18 cellular contexts compared by ENCODE assay signal in genomic region chr10:132590094-132590751, GRCh38. TPM values are rescaled to one million over a fixed set of nuclear protein-coding genes. Genes with fewer than 3 reads are reported as not detected.
DNase-seq lines count a peak whose midpoint lies in the region; ATAC-seq, FAIRE-seq and TF ChIP-seq lines count a peak whose summit lies in the region.
"Had no signal": no experiment of that assay in that cellular context is flagged by ENCODE, and none has a peak within 500 bp of the region (broad histone marks: within the 10 kb centered on the region; RNA-seq: fewer than 3 reads in every experiment).

No MANE protein-coding gene starts in this region.

- no peaks in the 10 kb centered on the region for H3K9me3 ChIP-seq in A549
- no peaks in the 10 kb centered on the region; the same call in 1 of the 2 replicates for H3K9me3 ChIP-seq in IMR-90 (ENCODE audit: control insufficient read depth, insufficient read depth, low read length)
- peaks cover 0 to 2% of the 10 kb centered on the region in 2 donors for H3K9me3 ChIP-seq in esophagus (ENCODE audit: control insufficient read depth in 2 of 2, insufficient read depth in 1 of 2, low read depth in 1 of 2, low read length in 1 of 2)
- H3K9me3 ChIP-seq in prostate gland = no peaks in the 10 kb centered on the region
- H3K9me3 ChIP-seq: MG63, neutrophil, SJCRH30 had no signal

- no peak overlapping the region for H4K8ac ChIP-seq in IMR-90 (ENCODE audit: low read depth in 2 of 2, low read length in 2 of 2)

- TF ChIP-seq CTCF in A549 (IDR thresholded peaks at IDR 0.05) = no peak
- no peak for TF ChIP-seq CTCF in IMR-90 (conservative IDR thresholded peaks at IDR 0.05; ENCODE audit: low read depth, low read length)
- no peak for TF ChIP-seq CTCF in prostate gland (IDR thresholded peaks at IDR 0.05)

- H3K4me2 ChIP-seq in A549 (peak overlapping the region; percentile 74), IMR-90 (ENCODE audit: low read depth, low read length) (no peak overlapping the region)

- H4K20me1 ChIP-seq in IMR-90 (ENCODE audit: insufficient read depth, low read length) = peaks cover 96% of the 10 kb centered on the region

- H3K27ac ChIP-seq in A549 (peak overlapping the region in 1 of 2 experiments; percentile 63; a peak in 3 of 6 replicates), IMR-90 (ENCODE audit: insufficient read depth, low read length) (no peak overlapping the region), esophagus (ENCODE audit: low read depth in 2 of 2, low read length in 1 of 2) (peak overlapping the region; percentile 52 to 63), prostate gland (peak overlapping the region; percentile 56 to 84)
- H3K27ac ChIP-seq: SJCRH30 had no signal

- no peak overlapping the region for H3K56ac ChIP-seq in IMR-90 (ENCODE audit: extremely low read depth, insufficient read depth, low read length)

- no peak overlapping the region for H3K4me3 ChIP-seq in A549
- no peak overlapping the region for H3K4me3 ChIP-seq in IMR-90 (ENCODE audit: insufficient read depth, low read depth, low read length)
- H3K4me3 ChIP-seq in esophagus (ENCODE audit: low read depth in 1 of 2, low read length in 2 of 2) = no peak overlapping the region
- H3K4me3 ChIP-seq in prostate gland = no peak overlapping the region
- H3K4me3 ChIP-seq: dorsolateral prefrontal cortex, MG63, SJCRH30 had no signal

- peaks cover 30% of the 10 kb centered on the region for H3K9me1 ChIP-seq in IMR-90 (ENCODE audit: insufficient read depth, low read length)

- TF ChIP-seq EP300 in A549 (IDR thresholded peaks at IDR 0.05) = no peak

- no peak overlapping the region for H2BK20ac ChIP-seq in IMR-90 (ENCODE audit: low read depth, low read length)

- H3K27me3 ChIP-seq in IMR-90 (ENCODE audit: control insufficient read depth, insufficient read depth, low read length) = peaks cover 6% of the 10 kb centered on the region; the same call in 1 of the 2 replicates
- no peaks in the 10 kb centered on the region for H3K27me3 ChIP-seq in esophagus (ENCODE audit: control insufficient read depth in 1 of 2, insufficient read depth in 2 of 2, low read length in 2 of 2)
- no peaks in the 10 kb centered on the region for H3K27me3 ChIP-seq in prostate gland (replicated peaks; ENCODE audit: insufficient read depth)
- H3K27me3 ChIP-seq: dorsolateral prefrontal cortex, MG63, neutrophil, SJCRH30 had no signal

- TF ChIP-seq RAD21 in A549 (conservative IDR thresholded peaks at IDR 0.05 in 1 of 2, IDR thresholded peaks at IDR 0.05 in 1 of 2) (no peak), IMR-90 (IDR thresholded peaks at IDR 0.05; ENCODE audit: low read length) (no peak)

- peak overlapping the region; percentile 29 for H2AK9ac ChIP-seq in IMR-90 (replicated peaks; ENCODE audit: low read depth, low read length, poor library complexity)

- H3K36me3 ChIP-seq in IMR-90 (ENCODE audit: control insufficient read depth, insufficient read depth, low read length) (no peaks in the 10 kb centered on the region), esophagus (ENCODE audit: control insufficient read depth in 2 of 2, insufficient read depth in 2 of 2, low read length in 1 of 2) (peaks cover 0 to 2% of the 10 kb centered on the region in 2 donors), prostate gland (no peaks in the 10 kb centered on the region)
- H3K36me3 ChIP-seq: MG63, neutrophil, SJCRH30 had no signal

- H3K9ac ChIP-seq in IMR-90 (ENCODE audit: low read depth, low read length) = no peak overlapping the region

- no peak for TF ChIP-seq POLR2A in A549 (IDR thresholded peaks at IDR 0.05; ENCODE audit: low read length)
- no peak for TF ChIP-seq POLR2A in IMR-90 (IDR thresholded peaks at IDR 0.05; ENCODE audit: low read depth, low read length)
- TF ChIP-seq POLR2A in prostate gland (IDR thresholded peaks at IDR 0.05) = no peak

- peaks cover 33 to 81% of the 10 kb centered on the region in 2 experiments for H3K79me1 ChIP-seq in IMR-90 (ENCODE audit: low read depth in 1 of 2, low read length in 2 of 2)

- in situ Hi-C loops in IMR-90 (cut with MboI; ENCODE audit: low sequenced_read_pairs) = no loop called here

- no peak overlapping the region for H3K18ac ChIP-seq in IMR-90 (ENCODE audit: low read depth, low read length)

- H3K4ac ChIP-seq in IMR-90 (ENCODE audit: low read depth, low read length) = no peak overlapping the region

- 92% methylated on average over 31 of the region's 33 CpGs for WGBS in A549 (ENCODE audit: missing lambda C conversion rate)
- WGBS in IMR-90 (ENCODE audit: extremely low coverage in 2 of 2, insufficient read length in 1 of 2), 2 experiments = 95% methylated on average over 22 of the region's 33 CpGs; no CpG with 5 or more reads in 1 of the 2 experiments
- WGBS in esophagus, 2 donors = 95% methylated on average over 33 of the region's 33 CpGs
- 97% methylated on average over 33 of the region's 33 CpGs for WGBS in prostate gland

- no TSS peak for BruUV-seq in IMR-90 (replicated peaks; lab: Mats Ljungman, UMichigan)

- H2AFZ ChIP-seq in IMR-90 (replicated peaks; ENCODE audit: low read length, poor library complexity) = no peak overlapping the region

- H3K4me1 ChIP-seq in A549 (peaks cover 27% of the 10 kb centered on the region), IMR-90 (ENCODE audit: control insufficient read depth, insufficient read depth, low read length) (peaks cover 10% of the 10 kb centered on the region), esophagus (ENCODE audit: control insufficient read depth in 2 of 2, insufficient read depth in 2 of 2, low read length in 1 of 2) (peaks cover 23 to 49% of the 10 kb centered on the region in 2 donors), prostate gland (replicated peaks) (peaks cover 25% of the 10 kb centered on the region)
- H3K4me1 ChIP-seq: SJCRH30 had no signal

- DNase-seq in A549 (ENCODE audit: low read depth in 1 of 2, low spot score in 1 of 2) (no peak), IMR-90 (no peak), prostate gland (ENCODE audit: low spot score) (no peak), NCI-H1694 (lab: John Stamatoyannopoulos, UW) (no peak)
- no peak for DNase-seq in stimulated activated naive CD4-positive, alpha-beta T cell treated with Interleukin-2 at 50 U/mL for 16 hours (lab: John Stamatoyannopoulos, UW)
- DNase-seq: activated CD4-positive, alpha-beta T cell treated with anti-CD3 and anti-CD28 coated beads for 36 hours; activated CD8-positive, alpha-beta memory T cell treated with anti-CD3 and anti-CD28 coated beads, Interleukin-2, amount 50 U/mL, for 4 hours; activated naive CD4-positive, alpha-beta T cell; Calu3; MG63; NCI-H1694 treated with DMSO at 0.1 percent for 48 hours; SJCRH30; T1000 had no signal

- no peak overlapping the region for H4K91ac ChIP-seq in IMR-90 (ENCODE audit: insufficient read depth, low read depth, low read length)

- no peak overlapping the region for H2BK5ac ChIP-seq in IMR-90 (ENCODE audit: low read depth, low read length, poor library complexity, severe bottlenecking)

- no peak overlapping the region for H2BK120ac ChIP-seq in IMR-90 (ENCODE audit: low read depth, low read length)

- H2BK15ac ChIP-seq in IMR-90 (ENCODE audit: low read depth, low read length) = no peak overlapping the region

- peak overlapping the region; percentile 51; the same call in 1 of the 2 replicates for H2AK5ac ChIP-seq in IMR-90 (ENCODE audit: low read depth, low read length)

- POLR2A ChIA-PET in A549 (lab: Yijun Ruan, JAX) (no interaction called here), IMR-90 (lab: Charles Lee; ENCODE audit: unreplicated experiment) (no interaction called here)

- intact Hi-C loops in IMR-90 (cut with micrococcal nuclease) = no loop called here
- intact Hi-C loops in prostate gland (cut with DNase I) = no loop called here

- no peak overlapping the region for H3K23ac ChIP-seq in IMR-90 (ENCODE audit: low read depth, low read length)

- CTCF ChIA-PET in A549 (lab: Yijun Ruan, JAX) (interaction anchor here (0.9 to 3.1 kb wide), 3 partner anchors 40 to 131 kb away, joined by 3 to 10 read pairs (median 3); no protein-coding TSS in a partner anchor), IMR-90 (lab: Yijun Ruan, JAX) (no interaction called here)

- ATAC-seq in A549 (no peak), IMR-90 (ENCODE audit: low read depth) (no peak), GM21723 (IDR thresholded peaks at IDR 0.05; ENCODE audit: unreplicated experiment) (no peak), GM21825 (IDR thresholded peaks at IDR 0.05; ENCODE audit: unreplicated experiment) (no peak)
- ATAC-seq: activated CD4-positive, alpha-beta T cell treated with anti-CD3 and anti-CD28 coated beads for 36 hours had no signal

- no peak overlapping the region for H4K5ac ChIP-seq in IMR-90 (ENCODE audit: low read depth, low read length)

- dilution Hi-C loops in IMR-90 (cut with HindIII; ENCODE audit: low sequenced_read_pairs, unreplicated experiment) = no loop called here

- no peak for FAIRE-seq in A549 (lab: Jason Lieb, UNC)

- H3K14ac ChIP-seq in IMR-90 (replicated peaks; ENCODE audit: low read depth, low read length) = no peak overlapping the region

TF ChIP-seq in A549, 52 proteins besides CTCF, POLR2A, EP300 and RAD21 (continues in another document):
- no peak for TF ChIP-seq HOXA7 (CRISPR knock-in tag; IDR thresholded peaks at IDR 0.05)
- no peak for TF ChIP-seq EHF (CRISPR knock-in tag; IDR thresholded peaks at IDR 0.05)
- no peak for TF ChIP-seq NPAS2 (CRISPR knock-in tag; IDR thresholded peaks at IDR 0.05; ENCODE audit: borderline replicate concordance)
- TF ChIP-seq HDAC2 (IDR thresholded peaks at IDR 0.05) = no peak
- no peak for TF ChIP-seq ZFP36 (IDR thresholded peaks at IDR 0.05; ENCODE audit: borderline replicate concordance, partially characterized antibody)
- no peak for TF ChIP-seq HEYL (CRISPR knock-in tag; IDR thresholded peaks at IDR 0.05)

TF ChIP-seq in IMR-90, 13 proteins besides CTCF, POLR2A, EP300 and RAD21:
- TF ChIP-seq MAFK (IDR thresholded peaks at IDR 0.05; ENCODE audit: low read depth, low read length) = no peak
- peak; percentile 61 for TF ChIP-seq CEBPB (IDR thresholded peaks at IDR 0.05; ENCODE audit: low read depth, low read length)
- TF ChIP-seq MXI1 (IDR thresholded peaks at IDR 0.05; ENCODE audit: borderline replicate concordance, low read depth, low read length) = no peak

RNA-seq across cellular contexts. Expression of gene INPP5A, which starts 52.6 kb away (rescaled TPM):
- polyA plus RNA-seq in A549 (2011; rRNA removed) (12.0 and 13.7 TPM in 2 replicates), A549 (2017; fragmentation: RNase III; extraction: RNeasy Plus Mini Kit Qiagen cat#74134 plus additional on column Dnase treatment) (11.5 to 15.1 TPM (median 12.3 TPM) in 3 replicates), IMR-90 (2012; rRNA removed) (20.6 and 21.4 TPM in 2 replicates), esophagus (10 to 100 TPM in 1 of 2 donors, 1 to 10 TPM in 1; 9.2 to 12.7 TPM)
- polyA plus RNA-seq in A549 (2012; cell fraction: cytosol; rRNA removed) = 10.7 and 11.9 TPM in 2 replicates
- 7.8 and 8.6 TPM in 2 replicates for polyA plus RNA-seq in A549 (2012; cell fraction: nucleus; rRNA removed)
- 12.6 and 19.2 TPM in 2 replicates for polyA minus RNA-seq in A549 (2011; rRNA and poly(A)+ RNA removed)
- total RNA-seq in IMR-90 (2012; rRNA removed) (31.7 and 36.7 TPM in 2 replicates), prostate gland (10 to 100 TPM; 49.5 to 83.3 TPM)
- polyA plus RNA-seq in IMR-90 (2012; cell fraction: cytosol; rRNA removed) = 15.9 and 20.4 TPM in 2 replicates
- polyA plus RNA-seq in IMR-90 (2012; cell fraction: nucleus; rRNA removed; ENCODE audit: low replicate concordance) = 12.2 and 16.8 TPM in 2 replicates
